In the genomic region with DNA sequence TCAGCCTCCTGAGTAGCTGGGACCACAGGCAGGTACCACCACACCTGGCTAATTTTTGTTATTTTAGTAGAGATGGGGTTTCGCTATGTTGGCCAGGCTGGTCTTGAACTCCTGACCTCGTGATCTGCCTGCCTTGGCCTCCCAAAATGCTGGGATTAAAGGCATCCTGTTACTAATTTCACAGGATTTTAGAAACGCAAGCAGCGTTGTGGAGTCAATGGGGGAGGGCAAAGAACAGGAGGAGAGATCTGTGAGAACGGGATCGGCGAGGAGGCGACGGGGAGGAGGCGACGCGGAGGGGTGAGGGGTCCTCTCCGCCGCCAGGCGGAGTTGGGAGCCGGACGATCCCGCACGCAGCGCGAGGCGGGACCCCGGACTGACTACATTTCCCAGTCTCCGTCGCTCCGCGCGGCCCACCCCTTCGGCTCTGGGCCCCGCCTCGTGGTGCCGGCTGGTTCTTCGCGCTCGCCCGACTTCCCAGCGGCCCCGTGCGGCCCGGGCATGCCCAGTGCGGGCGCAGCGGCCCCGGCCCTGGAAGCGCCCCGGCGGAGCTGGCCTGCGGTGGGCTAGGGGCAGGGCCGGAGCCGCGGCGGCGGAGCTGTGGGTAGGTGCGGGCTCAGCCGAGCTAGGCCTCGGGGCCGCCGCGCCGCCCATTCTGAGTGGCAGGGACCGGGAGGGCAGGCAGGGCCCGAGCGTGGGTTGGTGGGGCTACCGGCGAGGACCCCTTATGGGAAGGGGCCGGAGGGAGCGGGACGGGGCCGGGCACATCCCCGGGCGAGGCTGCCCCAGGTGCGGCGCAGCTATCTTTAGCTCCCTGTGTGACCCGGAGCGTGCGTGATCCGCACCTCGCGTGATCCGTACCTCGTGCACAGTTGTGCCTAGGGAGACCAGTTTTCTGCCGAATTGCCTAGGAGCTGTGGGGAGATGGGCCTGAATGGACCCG, we compare ENCODE assay signal across 8 cellular contexts. TPM values are rescaled to one million over a fixed set of nuclear protein-coding genes. Genes with fewer than 3 reads are reported as not detected.
DNase-seq lines count a peak whose midpoint lies in the region; ATAC-seq and TF ChIP-seq lines count a peak whose summit lies in the region.

A gene (plus strand): TSS at position 508 of the 943 bp plus-strand sequence. CDS start 3,051 bp downstream, outside the sequence.

- H3K36me3 Mint-ChIP-seq in activated naive CD8-positive, alpha-beta T cell: peaks cover 5% of the 10 kb centered on the region
- H3K36me3 Mint-ChIP-seq in glutamatergic neuron (ENCODE audit: unreplicated experiment) (no peaks in the 10 kb centered on the region), osteocyte (ENCODE audit: unreplicated experiment) (peaks cover 7% of the 10 kb centered on the region)

- TF ChIP-seq CTCF in glutamatergic neuron (IDR thresholded peaks at IDR 0.05; ENCODE audit: partially characterized antibody, unreplicated experiment) (peak; percentile 84), osteocyte (IDR thresholded peaks at IDR 0.05) (peak; percentile 79)

- peak; percentile 98 for ATAC-seq in HG02588 (IDR thresholded peaks at IDR 0.05; ENCODE audit: unreplicated experiment)

- H3K27ac ChIP-seq in thymus (ENCODE audit: low read depth): peak within 1 kb of the TSS; percentile 93

- H3K4me3 ChIP-seq in thymus (ENCODE audit: low read length): peak within 1 kb of the TSS; percentile 95

- H3K27me3 ChIP-seq in thymus (ENCODE audit: control insufficient read depth, insufficient read depth): no peaks in the 10 kb centered on the region

- TF ChIP-seq POLR2A in GM10847 (IDR thresholded peaks at IDR 0.05; ENCODE audit: extremely low read depth, insufficient read length): peak; percentile 91

- DNase-seq in NCI-H1048 (lab: John Stamatoyannopoulos, UW) (peak; percentile 77), SKM-1 (lab: John Stamatoyannopoulos, UW; ENCODE audit: unreplicated experiment) (peak; percentile 82), glutamatergic neuron (peak; percentile 96), osteocyte (ENCODE audit: extremely low spot score, unreplicated experiment) (peak; percentile 97)

- no peaks in the 10 kb centered on the region for H3K27me3 Mint-ChIP-seq in activated naive CD8-positive, alpha-beta T cell
- H3K27me3 Mint-ChIP-seq in glutamatergic neuron (ENCODE audit: unreplicated experiment): peaks cover 2% of the 10 kb centered on the region
- peaks cover 4% of the 10 kb centered on the region for H3K27me3 Mint-ChIP-seq in osteocyte (ENCODE audit: unreplicated experiment)

- H3K4me1 ChIP-seq in thymus (ENCODE audit: control insufficient read depth, insufficient read depth, low read length): peaks cover 2% of the 10 kb centered on the region

- H3K27ac Mint-ChIP-seq in activated naive CD8-positive, alpha-beta T cell: peak within 1 kb of the TSS; percentile 95
- H3K27ac Mint-ChIP-seq in glutamatergic neuron (ENCODE audit: unreplicated experiment) (peak within 1 kb of the TSS; percentile 89), osteocyte (ENCODE audit: unreplicated experiment) (peak within 1 kb of the TSS; percentile 78)

- peaks cover 38% of the 10 kb centered on the region for H3K4me1 Mint-ChIP-seq in activated naive CD8-positive, alpha-beta T cell (ENCODE audit: low read depth)
- H3K4me1 Mint-ChIP-seq in glutamatergic neuron (ENCODE audit: low read depth, unreplicated experiment) (peaks cover 2% of the 10 kb centered on the region), osteocyte (ENCODE audit: unreplicated experiment) (peaks cover 17% of the 10 kb centered on the region)

- WGBS in thymus: 2% methylated on average over 83 of the region's 83 CpGs

- H3K36me3 ChIP-seq in thymus (ENCODE audit: control insufficient read depth, insufficient read depth): peaks cover 3% of the 10 kb centered on the region

- peak within 1 kb of the TSS; percentile 92 for H3K4me3 Mint-ChIP-seq in activated naive CD8-positive, alpha-beta T cell
- H3K4me3 Mint-ChIP-seq in glutamatergic neuron (ENCODE audit: unreplicated experiment): peak within 1 kb of the TSS; percentile 92
- H3K4me3 Mint-ChIP-seq in osteocyte (ENCODE audit: unreplicated experiment): peak within 1 kb of the TSS; percentile 85

- H3K9me3 ChIP-seq in thymus (ENCODE audit: control insufficient read depth): no peaks in the 10 kb centered on the region

- no peaks in the 10 kb centered on the region for H3K9me3 Mint-ChIP-seq in activated naive CD8-positive, alpha-beta T cell (ENCODE audit: low read depth)
- H3K9me3 Mint-ChIP-seq in glutamatergic neuron (ENCODE audit: unreplicated experiment) (no peaks in the 10 kb centered on the region), osteocyte (ENCODE audit: unreplicated experiment) (no peaks in the 10 kb centered on the region)

RNA-seq across cellular contexts. Expression of the gene that starts here (rescaled TPM):
- total RNA-seq in glutamatergic neuron (ENCODE audit: unreplicated experiment): 63.3 TPM
- 83.6 and 90.7 TPM in 2 replicates for total RNA-seq in osteocyte
- polyA plus RNA-seq in thymus: 33.0 TPM

Comparison
In these comparisons a context has a peak if more than half of its experiments do, and no peak if none do; other contexts are left out.
1. Peak in every context shown above with its lines: DNase-seq, ATAC-seq, H3K4me3 ChIP-seq and H3K27ac ChIP-seq.